Comparison of ENCODE assay signal across 6 cellular contexts in genomic region chr4:41944089-41944488, GRCh38.
"Had no signal": no experiment of that assay in that cellular context is flagged by ENCODE, and none has a peak within 500 bp of the region (broad histone marks: within the 10 kb centered on the region; RNA-seq: fewer than 3 reads in every experiment).

No MANE protein-coding gene starts in this region.

- DNase-seq: GOT3, H7, HCEC 1CT, IMR-90, KBM-7 had no signal

- FAIRE-seq: HTR-8/SVneo had no signal
